21 cellular contexts compared by ENCODE assay signal in genomic region chr16:646679-647172, GRCh38. TPM values are rescaled to one million over a fixed set of nuclear protein-coding genes. Genes with fewer than 3 reads are reported as not detected.
A peak's percentile ranks its signal among the peaks of the same experiment; 100 is the strongest.
DNase-seq lines count a peak whose midpoint lies in the region; ATAC-seq, FAIRE-seq and TF ChIP-seq lines count a peak whose summit lies in the region.
"Had no signal": no experiment of that assay in that cellular context is flagged by ENCODE, and none has a peak within 500 bp of the region (broad histone marks: within the 10 kb centered on the region; RNA-seq: fewer than 3 reads in every experiment).

No MANE protein-coding gene starts in this region.

- no peaks in the 10 kb centered on the region for H3K27me3 Mint-ChIP-seq in MCF 10A (ENCODE audit: insufficient read depth, unreplicated experiment)
- H3K27me3 Mint-ChIP-seq: effector memory CD8-positive, alpha-beta T cell; naive B cell; T-helper 17 cell had no signal

- H4K20me1 ChIP-seq in mammary epithelial cell (ENCODE audit: insufficient read depth, low read length), result no peaks in the 10 kb centered on the region
- peaks cover 4% of the 10 kb centered on the region; the same call in 1 of the 2 replicates for H4K20me1 ChIP-seq in HepG2 (ENCODE audit: insufficient read depth, low read length)

- no peaks in the 10 kb centered on the region for H3K9me3 Mint-ChIP-seq in MCF 10A (ENCODE audit: unreplicated experiment)
- H3K9me3 Mint-ChIP-seq: effector memory CD8-positive, alpha-beta T cell; naive B cell had no signal

- no peak for TF ChIP-seq RAD21 in HepG2 (CRISPR knock-in tag; IDR thresholded peaks at IDR 0.05)

- H3K4me2 ChIP-seq in mammary epithelial cell (ENCODE audit: insufficient read depth, low read depth, low read length) (no peak overlapping the region), HepG2 (ENCODE audit: low read depth, low read length) (no peak overlapping the region)

- no peak overlapping the region for H3K27ac ChIP-seq in mammary epithelial cell (ENCODE audit: insufficient read depth, low read depth, low read length)
- H3K27ac ChIP-seq in RWPE2 (ENCODE audit: poor library complexity, severe bottlenecking), result peak overlapping the region; percentile 5
- H3K27ac ChIP-seq in HepG2 (ENCODE audit: extremely low read length, insufficient read depth, low read length), result peak overlapping the region; percentile 62
- peak overlapping the region in 2 of 3 donors; percentile 61 to 92 for H3K27ac ChIP-seq in thyroid gland
- H3K27ac ChIP-seq in prostate gland, result no peak overlapping the region
- H3K27ac ChIP-seq: tibial artery had no signal

- DNase-seq in MCF 10A (ENCODE audit: unreplicated experiment) (no peak), mammary epithelial cell (no peak), RWPE2 (ENCODE audit: low spot score) (no peak), HepG2 (ENCODE audit: low spot score) (no peak), thyroid gland (no peak), prostate gland (ENCODE audit: low spot score) (no peak)
- DNase-seq: activated CD4-positive, CD25-positive, alpha-beta regulatory T cell; activated naive CD4-positive, alpha-beta T cell treated with anti-CD3 and anti-CD28 coated beads, Interleukin-2, amount 50 U/mL, for 16 hours; COR-L47; effector memory CD8-positive, alpha-beta T cell; naive B cell; NCI-H1048; NCI-H2107; SHP77; stimulated activated CD4-positive, alpha-beta T cell treated with anti-CD3 and anti-CD28 coated beads, Interleukin-2, amount 100 ng/mL, for 24 hours; T-helper 17 cell; tibial artery had no signal

- TF ChIP-seq EP300 in HepG2 (IDR thresholded peaks at IDR 0.05; ENCODE audit: low read depth in 2 of 2, low read length in 2 of 2) (no peak), HepG2 (CRISPR knock-in tag; IDR thresholded peaks at IDR 0.05; ENCODE audit: borderline replicate concordance) (no peak)

- ATAC-seq in RWPE2 (ENCODE audit: low read depth) (no peak), HepG2 (no peak), HG03565 (IDR thresholded peaks at IDR 0.05; ENCODE audit: unreplicated experiment) (no peak), HG02885 (IDR thresholded peaks at IDR 0.05; ENCODE audit: poor library complexity, unreplicated experiment) (no peak)
- ATAC-seq: effector memory CD8-positive, alpha-beta T cell; T-helper 17 cell had no signal

- WGBS in mammary epithelial cell (ENCODE audit: low coverage, missing lambda C conversion rate), result 94% methylated on average over 13 of the region's 22 CpGs
- 94% methylated on average over 9 of the region's 22 CpGs for WGBS in HepG2 (ENCODE audit: low lambda C conversion rate)
- 82 to 94% methylated on average over 17 to 22 of the region's 22 CpGs for WGBS in thyroid gland, 2 donors
- 82% methylated on average over 13 of the region's 22 CpGs for WGBS in prostate gland

- TF ChIP-seq CTCF in MCF 10A (IDR thresholded peaks at IDR 0.05; ENCODE audit: unreplicated experiment) (no peak), mammary epithelial cell (conservative IDR thresholded peaks at IDR 0.05 in 1 of 2, IDR thresholded peaks at IDR 0.05 in 1 of 2; ENCODE audit: extremely low read depth in 1 of 2, insufficient read depth in 1 of 2, low read depth in 1 of 2, low read length in 2 of 2) (no peak), RWPE2 (IDR thresholded peaks at IDR 0.05; ENCODE audit: poor library complexity, severe bottlenecking) (no peak), HepG2 (CRISPR knock-in tag; IDR thresholded peaks at IDR 0.05) (no peak), thyroid gland (IDR thresholded peaks at IDR 0.05) (no peak), prostate gland (IDR thresholded peaks at IDR 0.05) (no peak)

- BruUV-seq in MCF 10A (replicated peaks; lab: Mats Ljungman, UMichigan) (no TSS peak), mammary epithelial cell (replicated peaks; lab: Mats Ljungman, UMichigan) (no TSS peak), HepG2 (replicated peaks; lab: Mats Ljungman, UMichigan) (no TSS peak)

- FAIRE-seq in HepG2 (lab: Jason Lieb, UNC), result no peak
- FAIRE-seq: G401.6 had no signal

- H3K27me3 ChIP-seq in mammary epithelial cell (ENCODE audit: insufficient read depth, low read length) (no peaks in the 10 kb centered on the region), RWPE2 (ENCODE audit: insufficient read depth, poor library complexity, severe bottlenecking) (no peaks in the 10 kb centered on the region), HepG2 (ENCODE audit: control insufficient read depth in 1 of 2, insufficient read depth in 2 of 2, low read length in 2 of 2) (no peaks in the 10 kb centered on the region), thyroid gland (no peaks in the 10 kb centered on the region), prostate gland (replicated peaks; ENCODE audit: insufficient read depth) (no peaks in the 10 kb centered on the region)
- H3K27me3 ChIP-seq: cardiac muscle cell, tibial artery had no signal

- H3K9me3 ChIP-seq in mammary epithelial cell (replicated peaks; ENCODE audit: insufficient read depth, low read length), result no peaks in the 10 kb centered on the region
- H3K9me3 ChIP-seq in RWPE2 (ENCODE audit: severe bottlenecking), result no peaks in the 10 kb centered on the region
- H3K9me3 ChIP-seq in HepG2 (ENCODE audit: low read length), result no peaks in the 10 kb centered on the region
- H3K9me3 ChIP-seq in thyroid gland, result no peaks in the 10 kb centered on the region
- no peaks in the 10 kb centered on the region for H3K9me3 ChIP-seq in prostate gland
- H3K9me3 ChIP-seq: tibial artery had no signal

- H3K4me1 ChIP-seq in mammary epithelial cell (ENCODE audit: insufficient read depth, low read length) (peaks cover 40% of the 10 kb centered on the region), RWPE2 (ENCODE audit: insufficient read depth, poor library complexity, severe bottlenecking) (peaks cover 18% of the 10 kb centered on the region), HepG2 (ENCODE audit: insufficient read depth, low read length) (peaks cover 76% of the 10 kb centered on the region), thyroid gland (peaks cover 51 to 67% of the 10 kb centered on the region in 2 donors), prostate gland (replicated peaks) (peaks cover 24% of the 10 kb centered on the region)

- no peak overlapping the region for H3K27ac Mint-ChIP-seq in MCF 10A (ENCODE audit: low read depth, unreplicated experiment)
- H3K27ac Mint-ChIP-seq: T-helper 17 cell had no signal

- H3K36me3 ChIP-seq in mammary epithelial cell (ENCODE audit: insufficient read depth, low read length) (no peaks in the 10 kb centered on the region), RWPE2 (ENCODE audit: low read depth) (0 out of 2 replicates have a peak, but pooled peaks cover 3% of the 10 kb centered on the region), HepG2 (replicated peaks in 1 of 2; ENCODE audit: control insufficient read depth in 1 of 2, insufficient read depth in 2 of 2, low read length in 2 of 2) (no peaks in the 10 kb centered on the region), thyroid gland (no peaks in the 10 kb centered on the region), prostate gland (no peaks in the 10 kb centered on the region)
- H3K36me3 ChIP-seq: cardiac muscle cell had no signal

- dilution Hi-C loops in mammary epithelial cell (cut with HindIII; ENCODE audit: low sequenced_read_pairs), result no loop called here

- intact Hi-C loops in MCF 10A (cut with micrococcal nuclease), result no loop called here
- intact Hi-C loops in mammary epithelial cell (cut with micrococcal nuclease), result no loop called here
- intact Hi-C loops in HepG2 (cut with micrococcal nuclease; ENCODE audit: unreplicated experiment), result loop anchor here (10.0 kb wide), 1 partner anchor 62 kb away; no protein-coding TSS in a partner anchor
- intact Hi-C loops in thyroid gland (cut with DNase I), result no loop called here
- intact Hi-C loops in prostate gland (cut with DNase I), result no loop called here

- POLR2A ChIA-PET in MCF 10A (lab: Yijun Ruan, JAX), result interaction anchor here (1.7 kb wide), 1 partner anchor 10 kb away, joined by 15 read pairs; the partner anchor contains the start of gene METTL26
- POLR2A ChIA-PET in HepG2 (lab: Yijun Ruan, JAX), result interaction anchor here (1.8 kb wide), 1 partner anchor 33 kb away, joined by 15 read pairs; the partner anchor contains the start of gene STUB1

- H3K79me2 ChIP-seq in mammary epithelial cell (ENCODE audit: insufficient read depth, low read length), result peaks cover 13% of the 10 kb centered on the region
- H3K79me2 ChIP-seq in HepG2 (ENCODE audit: insufficient read depth, low read length), result peaks cover 31% of the 10 kb centered on the region

- H2AFZ ChIP-seq in mammary epithelial cell (ENCODE audit: low read depth, low read length) (no peak overlapping the region), HepG2 (ENCODE audit: low read length) (no peak overlapping the region)

- H3K4me3 ChIP-seq in mammary epithelial cell (replicated peaks in 1 of 3; ENCODE audit: insufficient read depth in 1 of 3, low read depth in 2 of 3, low read length in 3 of 3), result no peak overlapping the region
- H3K4me3 ChIP-seq in RWPE2 (ENCODE audit: severe bottlenecking), result no peak overlapping the region
- no peak overlapping the region for H3K4me3 ChIP-seq in HepG2 (replicated peaks in 1 of 3; ENCODE audit: insufficient read depth in 1 of 3, low read depth in 2 of 3, low read length in 3 of 3)
- H3K4me3 ChIP-seq in thyroid gland (replicated peaks in 1 of 3), result no peak overlapping the region
- H3K4me3 ChIP-seq in prostate gland, result no peak overlapping the region
- H3K4me3 ChIP-seq: cardiac muscle cell, tibial artery had no signal

- in situ Hi-C loops in mammary epithelial cell (cut with MboI; ENCODE audit: low sequenced_read_pairs in 2 of 2), result no loop called here
- in situ Hi-C loops in HepG2 (cut with HindIII; ENCODE audit: extremely low pct_ligation_motif_present, low pct_unique_long_range_greater_than_20kb), result no loop called here

- CTCF ChIA-PET in MCF 10A (lab: Yijun Ruan, JAX) (no interaction called here), mammary epithelial cell (lab: Charles Lee; ENCODE audit: low non-redundant PET) (no interaction called here), HepG2 (lab: Yijun Ruan, JAX; ENCODE audit: low intra/inter-chr PET ratio, low total read pairs) (no interaction called here)

- no peak; a peak in 1 of 4 replicates for TF ChIP-seq POLR2A in HepG2 (IDR thresholded peaks at IDR 0.05; ENCODE audit: insufficient read depth in 1 of 2, low read depth in 2 of 2, low read length in 2 of 2)
- no peak for TF ChIP-seq POLR2A in thyroid gland (IDR thresholded peaks at IDR 0.05)
- no peak for TF ChIP-seq POLR2A in prostate gland (IDR thresholded peaks at IDR 0.05)

- no peak overlapping the region for H3K9ac ChIP-seq in mammary epithelial cell (ENCODE audit: insufficient read depth, low read length)
- no peak overlapping the region for H3K9ac ChIP-seq in HepG2 (ENCODE audit: insufficient read depth, low read depth, low read length)

- peaks cover 17% of the 10 kb centered on the region for H3K4me1 Mint-ChIP-seq in MCF 10A (ENCODE audit: insufficient read depth, unreplicated experiment)

- H3K36me3 Mint-ChIP-seq in MCF 10A (ENCODE audit: insufficient read depth, unreplicated experiment), result peaks cover 35% of the 10 kb centered on the region
- H3K36me3 Mint-ChIP-seq: naive B cell had no signal

- peak overlapping the region; percentile 38 for H3K4me3 Mint-ChIP-seq in MCF 10A (ENCODE audit: unreplicated experiment)
- H3K4me3 Mint-ChIP-seq: effector memory CD8-positive, alpha-beta T cell; T-helper 17 cell had no signal

RNA-seq across cellular contexts. Expression of gene WDR90, which starts 2.4 kb away (rescaled TPM):
- 40.4 and 47.9 TPM in 2 replicates for total RNA-seq in MCF 10A (2022)
- 10 to 100 TPM in 1 of 2 donors, 1 to 10 TPM in 1; 7.5 to 41.7 TPM for total RNA-seq in mammary epithelial cell
- 14.6 TPM for polyA plus RNA-seq in mammary epithelial cell
- polyA minus RNA-seq in mammary epithelial cell, result 5.0 TPM
- 10.2 and 28.9 TPM in 2 replicates for total RNA-seq in HepG2 (2016; rRNA removed; fragmentation: Illumina TruSeq; extraction: Trizol)
- total RNA-seq in HepG2 (2016; cell fraction: cytosol; rRNA removed; fragmentation: Illumina TruSeq; extraction: Trizol; ENCODE audit: low read depth), result 8.3 and 8.4 TPM in 2 replicates
- 10.2 and 31.3 TPM in 2 replicates for total RNA-seq in HepG2 (2016; cell fraction: insoluble cytoplasmic fraction; rRNA removed; fragmentation: Illumina TruSeq; extraction: Trizol)
- total RNA-seq in HepG2 (2016; cell fraction: membrane; rRNA removed; fragmentation: Illumina TruSeq; extraction: Trizol), result 9.7 and 10.7 TPM in 2 replicates
- 40.6 and 49.4 TPM in 2 replicates for total RNA-seq in HepG2 (2016; cell fraction: nucleus; rRNA removed; fragmentation: Illumina TruSeq; extraction: Trizol)
- polyA plus RNA-seq in HepG2 (2011; rRNA removed), result 11.1 and 14.9 TPM in 2 replicates
- polyA plus RNA-seq in HepG2 (2011; cell fraction: cytosol; rRNA removed), result 3.4 and 7.3 TPM in 2 replicates
- 165 and 272 TPM in 2 replicates for polyA plus RNA-seq in HepG2 (2011; cell fraction: nucleus; rRNA removed)
- polyA plus RNA-seq in HepG2 (2012), result 8.4 and 11.0 TPM in 2 replicates
- polyA plus RNA-seq in HepG2 (2016; cell fraction: cytosol; fragmentation: Illumina TruSeq; extraction: Trizol; ENCODE audit: low read depth), result 2.6 and 2.7 TPM in 2 replicates
- polyA plus RNA-seq in HepG2 (2016; cell fraction: insoluble cytoplasmic fraction; fragmentation: Illumina TruSeq; extraction: Trizol; ENCODE audit: low read depth), result 9.7 and 12.6 TPM in 2 replicates
- 5.3 TPM in 2 replicates for polyA plus RNA-seq in HepG2 (2016; cell fraction: membrane; fragmentation: Illumina TruSeq; extraction: Trizol; ENCODE audit: low read depth)
- 127 and 129 TPM in 2 replicates for polyA plus RNA-seq in HepG2 (2016; cell fraction: nucleus; fragmentation: Illumina TruSeq; extraction: Trizol; ENCODE audit: insufficient read depth, low read depth)
- polyA minus RNA-seq in HepG2 (2011; rRNA and poly(A)+ RNA removed; ENCODE audit: low replicate concordance), result 12.2 and 29.3 TPM in 2 replicates
- 3.2 and 14.2 TPM in 2 replicates for polyA minus RNA-seq in HepG2 (2011; cell fraction: cytosol; rRNA and poly(A)+ RNA removed)
- polyA minus RNA-seq in HepG2 (2011; cell fraction: nucleus; rRNA and poly(A)+ RNA removed), result 15.8 and 22.4 TPM in 2 replicates
- 10 to 100 TPM; 23.6 to 56.0 (median 34.3) TPM for total RNA-seq in thyroid gland
- total RNA-seq in prostate gland, result 10 to 100 TPM; 36.8 to 60.4 TPM

RNA-seq across cellular contexts. Expression of gene MCRIP2, which starts 5.1 kb away (rescaled TPM):
- total RNA-seq in MCF 10A (2022) (43.6 and 44.6 TPM in 2 replicates), mammary epithelial cell (10 to 100 TPM; 12.3 to 20.6 TPM), HepG2 (2016; rRNA removed; fragmentation: Illumina TruSeq; extraction: Trizol) (54.6 and 76.7 TPM in 2 replicates), thyroid gland (100 to 1,000 TPM in 1 of 4 donors, 10 to 100 TPM in 3; 61.3 to 124 (median 69.1) TPM), prostate gland (10 to 100 TPM; 59.5 to 61.6 TPM)
- polyA plus RNA-seq in mammary epithelial cell (10.7 TPM), HepG2 (2011; rRNA removed) (39.6 and 50.7 TPM in 2 replicates)
- not detected for polyA minus RNA-seq in mammary epithelial cell
- 213 and 245 TPM in 2 replicates for total RNA-seq in HepG2 (2016; cell fraction: cytosol; rRNA removed; fragmentation: Illumina TruSeq; extraction: Trizol; ENCODE audit: low read depth)
- total RNA-seq in HepG2 (2016; cell fraction: insoluble cytoplasmic fraction; rRNA removed; fragmentation: Illumina TruSeq; extraction: Trizol), result 53.9 and 78.9 TPM in 2 replicates
- total RNA-seq in HepG2 (2016; cell fraction: membrane; rRNA removed; fragmentation: Illumina TruSeq; extraction: Trizol), result 142 and 185 TPM in 2 replicates
- 43.6 and 55.4 TPM in 2 replicates for total RNA-seq in HepG2 (2016; cell fraction: nucleus; rRNA removed; fragmentation: Illumina TruSeq; extraction: Trizol)
- polyA plus RNA-seq in HepG2 (2011; cell fraction: cytosol; rRNA removed), result 28.2 and 61.1 TPM in 2 replicates
- 96.2 and 105 TPM in 2 replicates for polyA plus RNA-seq in HepG2 (2011; cell fraction: nucleus; rRNA removed)
- polyA plus RNA-seq in HepG2 (2012), result 16.1 and 33.3 TPM in 2 replicates
- polyA plus RNA-seq in HepG2 (2016; cell fraction: cytosol; fragmentation: Illumina TruSeq; extraction: Trizol; ENCODE audit: low read depth), result 190 and 204 TPM in 2 replicates
- 37.1 and 43.7 TPM in 2 replicates for polyA plus RNA-seq in HepG2 (2016; cell fraction: insoluble cytoplasmic fraction; fragmentation: Illumina TruSeq; extraction: Trizol; ENCODE audit: low read depth)
- polyA plus RNA-seq in HepG2 (2016; cell fraction: membrane; fragmentation: Illumina TruSeq; extraction: Trizol; ENCODE audit: low read depth), result 110 and 119 TPM in 2 replicates
- polyA plus RNA-seq in HepG2 (2016; cell fraction: nucleus; fragmentation: Illumina TruSeq; extraction: Trizol; ENCODE audit: insufficient read depth, low read depth), result 85.1 and 93.5 TPM in 2 replicates
- polyA minus RNA-seq in HepG2 (2011; rRNA and poly(A)+ RNA removed; ENCODE audit: low replicate concordance), result 21.1 and 22.3 TPM in 2 replicates
- polyA minus RNA-seq in HepG2 (2011; cell fraction: cytosol; rRNA and poly(A)+ RNA removed), result 13.8 and 16.0 TPM in 2 replicates
- 14.9 and 18.2 TPM in 2 replicates for polyA minus RNA-seq in HepG2 (2011; cell fraction: nucleus; rRNA and poly(A)+ RNA removed)

RNA-seq across cellular contexts. Expression of gene METTL26, which starts 10.6 kb away (rescaled TPM):
- total RNA-seq in MCF 10A (2022) (104 and 106 TPM in 2 replicates), mammary epithelial cell (10 to 100 TPM; 43.3 to 95.7 TPM), HepG2 (2016; rRNA removed; fragmentation: Illumina TruSeq; extraction: Trizol) (70.1 and 75.1 TPM in 2 replicates), thyroid gland (100 to 1,000 TPM in 2 of 4 donors, 10 to 100 TPM in 2; 54.2 to 180 (median 115) TPM), prostate gland (100 to 1,000 TPM; 179 to 207 TPM)
- polyA plus RNA-seq in mammary epithelial cell (76.6 TPM), HepG2 (2011; rRNA removed) (65.5 and 65.8 TPM in 2 replicates)
- polyA minus RNA-seq in mammary epithelial cell, result 25.5 TPM
- 106 and 145 TPM in 2 replicates for total RNA-seq in HepG2 (2016; cell fraction: cytosol; rRNA removed; fragmentation: Illumina TruSeq; extraction: Trizol; ENCODE audit: low read depth)
- total RNA-seq in HepG2 (2016; cell fraction: insoluble cytoplasmic fraction; rRNA removed; fragmentation: Illumina TruSeq; extraction: Trizol), result 72.6 and 72.8 TPM in 2 replicates
- 85.6 and 121 TPM in 2 replicates for total RNA-seq in HepG2 (2016; cell fraction: membrane; rRNA removed; fragmentation: Illumina TruSeq; extraction: Trizol)
- total RNA-seq in HepG2 (2016; cell fraction: nucleus; rRNA removed; fragmentation: Illumina TruSeq; extraction: Trizol), result 25.9 and 26.1 TPM in 2 replicates
- polyA plus RNA-seq in HepG2 (2011; cell fraction: cytosol; rRNA removed), result 61.3 and 112 TPM in 2 replicates
- 121 and 152 TPM in 2 replicates for polyA plus RNA-seq in HepG2 (2011; cell fraction: nucleus; rRNA removed)
- 40.7 and 43.0 TPM in 2 replicates for polyA plus RNA-seq in HepG2 (2012)
- polyA plus RNA-seq in HepG2 (2016; cell fraction: cytosol; fragmentation: Illumina TruSeq; extraction: Trizol; ENCODE audit: low read depth), result 158 and 183 TPM in 2 replicates
- 91.6 and 101 TPM in 2 replicates for polyA plus RNA-seq in HepG2 (2016; cell fraction: insoluble cytoplasmic fraction; fragmentation: Illumina TruSeq; extraction: Trizol; ENCODE audit: low read depth)
- polyA plus RNA-seq in HepG2 (2016; cell fraction: membrane; fragmentation: Illumina TruSeq; extraction: Trizol; ENCODE audit: low read depth), result 118 and 119 TPM in 2 replicates
- polyA plus RNA-seq in HepG2 (2016; cell fraction: nucleus; fragmentation: Illumina TruSeq; extraction: Trizol; ENCODE audit: insufficient read depth, low read depth), result 66.7 and 70.0 TPM in 2 replicates
- polyA minus RNA-seq in HepG2 (2011; rRNA and poly(A)+ RNA removed; ENCODE audit: low replicate concordance), result 66.6 and 95.2 TPM in 2 replicates
- polyA minus RNA-seq in HepG2 (2011; cell fraction: cytosol; rRNA and poly(A)+ RNA removed), result 30.0 and 37.0 TPM in 2 replicates
- 15.3 and 23.3 TPM in 2 replicates for polyA minus RNA-seq in HepG2 (2011; cell fraction: nucleus; rRNA and poly(A)+ RNA removed)

RNA-seq across cellular contexts. Expression of gene WFIKKN1, which starts 15.9 kb away (rescaled TPM):
- total RNA-seq in MCF 10A (2022) (0.14 and 0.17 TPM in 2 replicates), mammary epithelial cell (under 1 TPM; 0.17 to 0.28 TPM), HepG2 (2016; rRNA removed; fragmentation: Illumina TruSeq; extraction: Trizol) (2.4 and 4.9 TPM in 2 replicates), thyroid gland (1 to 10 TPM in 1 of 4 donors, under 1 TPM in 3; 0.13 to 1.8 (median 0.77) TPM), prostate gland (1 to 10 TPM; 1.5 to 1.9 TPM)
- polyA plus RNA-seq in mammary epithelial cell (not detected), HepG2 (2011; rRNA removed) (1.7 and 2.9 TPM in 2 replicates)
- not detected for polyA minus RNA-seq in mammary epithelial cell
- 0.61 and 0.88 TPM in 2 replicates for total RNA-seq in HepG2 (2016; cell fraction: cytosol; rRNA removed; fragmentation: Illumina TruSeq; extraction: Trizol; ENCODE audit: low read depth)
- 2.1 and 4.8 TPM in 2 replicates for total RNA-seq in HepG2 (2016; cell fraction: insoluble cytoplasmic fraction; rRNA removed; fragmentation: Illumina TruSeq; extraction: Trizol)
- total RNA-seq in HepG2 (2016; cell fraction: membrane; rRNA removed; fragmentation: Illumina TruSeq; extraction: Trizol), result 1.1 and 1.8 TPM in 2 replicates
- total RNA-seq in HepG2 (2016; cell fraction: nucleus; rRNA removed; fragmentation: Illumina TruSeq; extraction: Trizol), result 3.0 and 3.4 TPM in 2 replicates
- polyA plus RNA-seq in HepG2 (2011; cell fraction: cytosol; rRNA removed), result 2.6 and 4.2 TPM in 2 replicates
- 4.0 and 4.2 TPM in 2 replicates for polyA plus RNA-seq in HepG2 (2011; cell fraction: nucleus; rRNA removed)
- 1.7 and 2.2 TPM in 2 replicates for polyA plus RNA-seq in HepG2 (2012)
- 0.58 and 0.66 TPM in 2 replicates for polyA plus RNA-seq in HepG2 (2016; cell fraction: cytosol; fragmentation: Illumina TruSeq; extraction: Trizol; ENCODE audit: low read depth)
- polyA plus RNA-seq in HepG2 (2016; cell fraction: insoluble cytoplasmic fraction; fragmentation: Illumina TruSeq; extraction: Trizol; ENCODE audit: low read depth), result 2.6 and 2.7 TPM in 2 replicates
- polyA plus RNA-seq in HepG2 (2016; cell fraction: membrane; fragmentation: Illumina TruSeq; extraction: Trizol; ENCODE audit: low read depth), result 0.93 and 1.1 TPM in 2 replicates
- 5.9 and 6.7 TPM in 2 replicates for polyA plus RNA-seq in HepG2 (2016; cell fraction: nucleus; fragmentation: Illumina TruSeq; extraction: Trizol; ENCODE audit: insufficient read depth, low read depth)
- 3.9 and 5.4 TPM in 2 replicates for polyA minus RNA-seq in HepG2 (2011; rRNA and poly(A)+ RNA removed; ENCODE audit: low replicate concordance)
- polyA minus RNA-seq in HepG2 (2011; cell fraction: cytosol; rRNA and poly(A)+ RNA removed), result 3.1 and 4.6 TPM in 2 replicates
- polyA minus RNA-seq in HepG2 (2011; cell fraction: nucleus; rRNA and poly(A)+ RNA removed), result 1.0 and 1.7 TPM in 2 replicates

RNA-seq across cellular contexts. Expression of gene RHOT2, which starts 21.2 kb away (rescaled TPM):
- total RNA-seq in MCF 10A (2022), result 110 and 118 TPM in 2 replicates
- 100 to 1,000 TPM in 1 of 2 donors, 10 to 100 TPM in 1; 48.8 to 154 TPM for total RNA-seq in mammary epithelial cell
- 87.3 TPM for polyA plus RNA-seq in mammary epithelial cell
- 29.5 TPM for polyA minus RNA-seq in mammary epithelial cell
- total RNA-seq in HepG2 (2016; rRNA removed; fragmentation: Illumina TruSeq; extraction: Trizol), result 34.1 and 63.6 TPM in 2 replicates
- 17.1 and 18.2 TPM in 2 replicates for total RNA-seq in HepG2 (2016; cell fraction: cytosol; rRNA removed; fragmentation: Illumina TruSeq; extraction: Trizol; ENCODE audit: low read depth)
- 29.4 and 68.9 TPM in 2 replicates for total RNA-seq in HepG2 (2016; cell fraction: insoluble cytoplasmic fraction; rRNA removed; fragmentation: Illumina TruSeq; extraction: Trizol)
- total RNA-seq in HepG2 (2016; cell fraction: membrane; rRNA removed; fragmentation: Illumina TruSeq; extraction: Trizol), result 23.2 and 28.4 TPM in 2 replicates
- 78.3 and 79.1 TPM in 2 replicates for total RNA-seq in HepG2 (2016; cell fraction: nucleus; rRNA removed; fragmentation: Illumina TruSeq; extraction: Trizol)
- 76.9 and 104 TPM in 2 replicates for polyA plus RNA-seq in HepG2 (2011; rRNA removed)
- polyA plus RNA-seq in HepG2 (2011; cell fraction: cytosol; rRNA removed), result 24.1 and 52.3 TPM in 2 replicates
- polyA plus RNA-seq in HepG2 (2011; cell fraction: nucleus; rRNA removed), result 959 and 1,318 TPM in 2 replicates
- 36.6 and 59.1 TPM in 2 replicates for polyA plus RNA-seq in HepG2 (2012)
- 14.1 and 16.7 TPM in 2 replicates for polyA plus RNA-seq in HepG2 (2016; cell fraction: cytosol; fragmentation: Illumina TruSeq; extraction: Trizol; ENCODE audit: low read depth)
- polyA plus RNA-seq in HepG2 (2016; cell fraction: insoluble cytoplasmic fraction; fragmentation: Illumina TruSeq; extraction: Trizol; ENCODE audit: low read depth), result 34.3 and 41.8 TPM in 2 replicates
- polyA plus RNA-seq in HepG2 (2016; cell fraction: membrane; fragmentation: Illumina TruSeq; extraction: Trizol; ENCODE audit: low read depth), result 19.1 and 22.6 TPM in 2 replicates
- 215 and 253 TPM in 2 replicates for polyA plus RNA-seq in HepG2 (2016; cell fraction: nucleus; fragmentation: Illumina TruSeq; extraction: Trizol; ENCODE audit: insufficient read depth, low read depth)
- polyA minus RNA-seq in HepG2 (2011; rRNA and poly(A)+ RNA removed; ENCODE audit: low replicate concordance), result 36.6 and 76.1 TPM in 2 replicates
- 23.0 and 32.0 TPM in 2 replicates for polyA minus RNA-seq in HepG2 (2011; cell fraction: cytosol; rRNA and poly(A)+ RNA removed)
- polyA minus RNA-seq in HepG2 (2011; cell fraction: nucleus; rRNA and poly(A)+ RNA removed), result 71.6 and 76.3 TPM in 2 replicates
- 10 to 100 TPM; 49.7 to 81.8 (median 57.6) TPM for total RNA-seq in thyroid gland
- total RNA-seq in prostate gland, result 100 to 1,000 TPM; 101 to 169 TPM

Comparison
In these comparisons a context has a peak if more than half of its experiments do, and no peak if none do; other contexts are left out.
1. H3K27ac ChIP-seq: peak in RWPE2 (single experiment), HepG2 (single experiment) and thyroid gland (2 of 3); none in mammary epithelial cell (single experiment) and prostate gland (0 of 2).